ENCODE assay signal across 11 cellular contexts in genomic region chr2:18910843-18911242, GRCh38.
DNase-seq lines count a peak whose midpoint lies in the region; ATAC-seq and TF ChIP-seq lines count a peak whose summit lies in the region.
"Had no signal": no experiment of that assay in that cellular context is flagged by ENCODE, and none has a peak within 500 bp of the region (broad histone marks: within the 10 kb centered on the region; RNA-seq: fewer than 3 reads in every experiment).

No MANE protein-coding gene starts in this region.

- no peaks in the 10 kb centered on the region; the same call in 1 of the 2 replicates for H3K27me3 Mint-ChIP-seq in HFFc6 (ENCODE audit: insufficient read depth)

- no peak overlapping the region for H3K27ac ChIP-seq in A673 (ENCODE audit: low read depth, low read length, poor library complexity, severe bottlenecking)

- H3K4me3 Mint-ChIP-seq in HFFc6 = peak overlapping the region; percentile 50
- H3K4me3 Mint-ChIP-seq: T-helper 1 cell treated with Interleukin-12 subunit alpha and Interleukin-12 subunit beta and Interleukin-4 antibody, amounts not matched to agents 30 μg/mL and 1 μg/mL, for 36 hours had no signal

- DNase-seq in A673 (ENCODE audit: low spot score) (peak; percentile 9), HFFc6 (peak; percentile 69), astrocyte of the cerebellum (ENCODE audit: low read depth) (peak; percentile 31), iPS-NIHi7 (ENCODE audit: extremely low spot score) (peak; percentile 16), epidermal melanocyte (ENCODE audit: insufficient read length, low spot score) (no peak), left colon (no peak)
- no peak for DNase-seq in activated naive CD4-positive, alpha-beta T cell treated with anti-CD3 and anti-CD28 coated beads, Interleukin-2, amount 50 U/mL, for 72 hours (ENCODE audit: low spot score in 2 of 2)
- DNase-seq: erythroblast had no signal

- H3K27me3 ChIP-seq in A673 (replicated peaks; ENCODE audit: insufficient read depth, low read depth, low read length, poor library complexity) = no peaks in the 10 kb centered on the region

- TF ChIP-seq CTCF in A673 (conservative IDR thresholded peaks at IDR 0.05; ENCODE audit: low read depth, low read length) = no peak
- no peak for TF ChIP-seq CTCF in HFFc6 (IDR thresholded peaks at IDR 0.05)
- no peak for TF ChIP-seq CTCF in astrocyte of the cerebellum (IDR thresholded peaks at IDR 0.05; ENCODE audit: low read depth, low read length, missing control alignments)

- no peaks in the 10 kb centered on the region for H3K9me3 ChIP-seq in A673 (ENCODE audit: low read depth, low read length, poor library complexity, severe bottlenecking)

- no peaks in the 10 kb centered on the region for H3K36me3 Mint-ChIP-seq in HFFc6 (ENCODE audit: low read depth)
- peaks cover 0 to 4% of the 10 kb centered on the region in 2 donors for H3K36me3 Mint-ChIP-seq in activated naive CD4-positive, alpha-beta T cell treated with anti-CD3 and anti-CD28 coated beads, Interleukin-2, amount 50 U/mL, for 72 hours

- in situ Hi-C loops in astrocyte of the cerebellum (cut with HindIII; ENCODE audit: low sequenced_read_pairs) = no loop called here

- intact Hi-C loops in A673 (cut with micrococcal nuclease; ENCODE audit: unreplicated experiment) = no loop called here
- intact Hi-C loops in left colon (cut with DNase I, micrococcal nuclease) = no loop called here

- ATAC-seq in activated naive CD4-positive, alpha-beta T cell treated with anti-CD3 and anti-CD28 coated beads, Interleukin-2, amount 50 U/mL, for 72 hours = no peak
- ATAC-seq in HG03457 (IDR thresholded peaks at IDR 0.05; ENCODE audit: unreplicated experiment) = no peak
- no peak for ATAC-seq in left colon

- POLR2A ChIA-PET in A673 (lab: Charles Lee; ENCODE audit: low non-redundant PET) = no interaction called here

- H3K27ac Mint-ChIP-seq in HFFc6 = peak overlapping the region; percentile 81
- no peak overlapping the region for H3K27ac Mint-ChIP-seq in activated naive CD4-positive, alpha-beta T cell treated with anti-CD3 and anti-CD28 coated beads, Interleukin-2, amount 50 U/mL, for 72 hours
- H3K27ac Mint-ChIP-seq: T-helper 1 cell treated with Interleukin-12 subunit alpha and Interleukin-12 subunit beta and Interleukin-4 antibody, amounts not matched to agents 30 μg/mL and 1 μg/mL, for 36 hours had no signal

- no peaks in the 10 kb centered on the region for H3K9me3 Mint-ChIP-seq in HFFc6
- H3K9me3 Mint-ChIP-seq in activated naive CD4-positive, alpha-beta T cell treated with anti-CD3 and anti-CD28 coated beads, Interleukin-2, amount 50 U/mL, for 72 hours = peaks cover 5 to 9% of the 10 kb centered on the region in 2 donors
- H3K9me3 Mint-ChIP-seq: T-helper 1 cell treated with Interleukin-12 subunit alpha and Interleukin-12 subunit beta and Interleukin-4 antibody, amounts not matched to agents 30 μg/mL and 1 μg/mL, for 36 hours had no signal

- H3K4me1 ChIP-seq in A673 (ENCODE audit: insufficient read depth, low read length, poor library complexity, severe bottlenecking) = no peaks in the 10 kb centered on the region

- H3K4me3 ChIP-seq in A673 (ENCODE audit: low read depth, low read length, poor library complexity, severe bottlenecking) (no peak overlapping the region), astrocyte of the cerebellum (ENCODE audit: low read depth, low read length) (no peak overlapping the region)
- H3K4me3 ChIP-seq: lung had no signal

- no TSS peak for BruUV-seq in A673 (replicated peaks; lab: Mats Ljungman, UMichigan)

- H3K4me1 Mint-ChIP-seq in HFFc6 (ENCODE audit: low read depth) = peaks cover 20% of the 10 kb centered on the region

- CTCF ChIA-PET in A673 (lab: Charles Lee) = no interaction called here

- H3K36me3 ChIP-seq in A673 (ENCODE audit: insufficient read depth, low read length, poor library complexity, severe bottlenecking) = no peaks in the 10 kb centered on the region

Comparison
In these comparisons a context has a peak if more than half of its experiments do, and no peak if none do; other contexts are left out.
1. DNase-seq: peak in A673 (single experiment), HFFc6 (single experiment), astrocyte of the cerebellum (single experiment) and iPS-NIHi7 (single experiment); none in activated naive CD4-positive, alpha-beta T cell treated with anti-CD3 and anti-CD28 coated beads, Interleukin-2, amount 50 U/mL, for 72 hours (0 of 2), epidermal melanocyte (single experiment) and left colon (0 of 2).